In the genomic region with DNA sequence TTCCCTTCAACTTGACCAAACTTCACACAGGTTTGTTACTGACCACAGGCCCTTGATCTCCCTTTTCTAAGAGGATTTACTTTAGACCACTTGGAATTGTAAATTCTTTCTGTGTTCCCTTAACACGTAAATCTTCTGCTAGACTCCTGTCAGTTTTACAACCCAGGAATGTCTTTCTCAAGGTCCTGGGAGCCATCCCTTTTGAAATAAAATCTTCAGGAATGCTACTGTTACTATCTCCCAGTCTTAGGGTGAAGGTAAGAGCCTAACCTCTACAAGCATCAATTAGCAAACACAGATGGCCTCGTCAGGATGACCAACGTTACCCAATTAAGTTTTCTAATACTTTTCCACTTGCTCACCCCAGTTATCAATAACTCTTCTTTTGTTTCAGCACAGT, we compare ENCODE assay signal across 19 cellular contexts.
DNase-seq lines count a peak whose midpoint lies in the region; ATAC-seq and TF ChIP-seq lines count a peak whose summit lies in the region.
"Had no signal": no experiment of that assay in that cellular context is flagged by ENCODE, and none has a peak within 500 bp of the region (broad histone marks: within the 10 kb centered on the region; RNA-seq: fewer than 3 reads in every experiment).

No MANE protein-coding gene starts in this region.

- no peak overlapping the region for H3K14ac ChIP-seq in H9 (ENCODE audit: insufficient read depth, low read length)

- H3K79me1 ChIP-seq in H9 (ENCODE audit: insufficient read depth, low read depth, low read length, poor library complexity, severe bottlenecking): no peaks in the 10 kb centered on the region

- no peak overlapping the region for H4K8ac ChIP-seq in H9 (replicated peaks; ENCODE audit: insufficient read length, low read depth, low read length)

- no peaks in the 10 kb centered on the region for H3K79me2 ChIP-seq in H9 (ENCODE audit: insufficient read depth, low read length)

- no peaks in the 10 kb centered on the region for H4K20me1 ChIP-seq in H9 (ENCODE audit: control insufficient read depth, insufficient read depth, insufficient read length)

- H4K5ac ChIP-seq in H9 (ENCODE audit: insufficient read length, low read depth, low read length): no peak overlapping the region

- no peak overlapping the region for H2AFZ ChIP-seq in H9 (ENCODE audit: low read length)

- no peaks in the 10 kb centered on the region for H3K9me3 ChIP-seq in H9 (ENCODE audit: control insufficient read depth, low read depth, low read length)
- H3K9me3 ChIP-seq: BE2C, HAP-1 had no signal

- no peak overlapping the region for H2BK120ac ChIP-seq in H9 (ENCODE audit: low read depth, low read length, poor library complexity, severe bottlenecking)

- ATAC-seq in GM21423 (IDR thresholded peaks at IDR 0.05; ENCODE audit: unreplicated experiment) (no peak), HG02981 (IDR thresholded peaks at IDR 0.05; ENCODE audit: unreplicated experiment) (no peak), GM19455 (IDR thresholded peaks at IDR 0.05; ENCODE audit: unreplicated experiment) (no peak)

- no peak overlapping the region for H2BK15ac ChIP-seq in H9 (ENCODE audit: low read depth, low read length)

- no peak overlapping the region for H3K4me2 ChIP-seq in H9 (ENCODE audit: insufficient read depth, insufficient read length, low read length)

- no peaks in the 10 kb centered on the region for H3K36me3 Mint-ChIP-seq in H9 (ENCODE audit: insufficient read depth in 1 of 3, low read depth in 3 of 3)
- no peaks in the 10 kb centered on the region for H3K36me3 Mint-ChIP-seq in nephron (ENCODE audit: low read depth)
- H3K36me3 Mint-ChIP-seq: CD4-positive, CD25-positive, alpha-beta regulatory T cell; CD8-positive, alpha-beta memory T cell had no signal

- H3K56ac ChIP-seq in H9 (ENCODE audit: insufficient read length, low read depth, low read length): no peak overlapping the region

- no peak overlapping the region for H2BK20ac ChIP-seq in H9 (ENCODE audit: low read depth, low read length, poor library complexity, severe bottlenecking)

- no peak overlapping the region for H3T11ph ChIP-seq in H9 (ENCODE audit: low read length)

- H3K18ac ChIP-seq in H9 (ENCODE audit: insufficient read length, low read depth, low read length): no peak overlapping the region

- H3K9me3 Mint-ChIP-seq in H9 (no peaks in the 10 kb centered on the region), nephron (no peaks in the 10 kb centered on the region)

- no peak overlapping the region for H3K4me3 Mint-ChIP-seq in H9
- H3K4me3 Mint-ChIP-seq in nephron: no peak overlapping the region
- H3K4me3 Mint-ChIP-seq: CD4-positive, CD25-positive, alpha-beta regulatory T cell; CD8-positive, alpha-beta memory T cell had no signal

- no peak overlapping the region for H2BK12ac ChIP-seq in H9 (ENCODE audit: insufficient read length, low read depth, low read length)

- peak overlapping the region in 2 of 3 experiments; percentile 6 to 14; a peak in 1 of 7 replicates for H3K27ac Mint-ChIP-seq in H9
- peak overlapping the region in 2 of 3 experiments; percentile 3 to 31 for H3K27ac Mint-ChIP-seq in nephron
- H3K27ac Mint-ChIP-seq: CD4-positive, CD25-positive, alpha-beta regulatory T cell; CD8-positive, alpha-beta memory T cell had no signal

- H2BK5ac ChIP-seq in H9 (ENCODE audit: insufficient read length, low read length): no peak overlapping the region

- H3K27me3 ChIP-seq in H9 (ENCODE audit: insufficient read depth, low read length): no peaks in the 10 kb centered on the region
- H3K27me3 ChIP-seq: BE2C had no signal

- H3K9ac ChIP-seq in H9 (ENCODE audit: extremely low read depth, insufficient read length, low read length): no peak overlapping the region

- no peak overlapping the region for H2AK5ac ChIP-seq in H9 (ENCODE audit: insufficient read length, low read length)

- H4K91ac ChIP-seq in H9 (ENCODE audit: insufficient read length, low read depth, low read length): no peak overlapping the region

- H3K4ac ChIP-seq in H9 (ENCODE audit: low read depth, low read length): no peak overlapping the region

- H3K4me1 Mint-ChIP-seq in H9: peaks cover 13 to 19% of the 10 kb centered on the region in 2 experiments
- H3K4me1 Mint-ChIP-seq in nephron: peaks cover 27% of the 10 kb centered on the region
- H3K4me1 Mint-ChIP-seq: CD4-positive, CD25-positive, alpha-beta regulatory T cell; CD8-positive, alpha-beta memory T cell had no signal

- H3K27me3 Mint-ChIP-seq in H9 (ENCODE audit: low read depth) (no peaks in the 10 kb centered on the region), nephron (ENCODE audit: low read depth) (no peaks in the 10 kb centered on the region)
- H3K27me3 Mint-ChIP-seq: CD4-positive, CD25-positive, alpha-beta regulatory T cell; CD8-positive, alpha-beta memory T cell had no signal

- DNase-seq in H9 (no peak), islet precursor cell (peak; percentile 70), NCI-H226 (no peak)
- DNase-seq: ACHN; BE2C; C1 segment of cervical spinal cord; CD4-positive, CD25-positive, alpha-beta regulatory T cell; CD8-positive, alpha-beta memory T cell; COR-L47; DMS153; DMS79; GF-D8; GOT3; KG1 had no signal

- H3K4me1 ChIP-seq in H9 (ENCODE audit: insufficient read depth, low read length): no peaks in the 10 kb centered on the region
- H3K4me1 ChIP-seq: BE2C had no signal

- H3K27ac ChIP-seq in H9 (ENCODE audit: insufficient read length, low read depth, low read length): no peak overlapping the region

- TF ChIP-seq CTCF in H9 (conservative IDR thresholded peaks at IDR 0.05) (no peak), nephron (IDR thresholded peaks at IDR 0.05; ENCODE audit: unreplicated experiment in 3 of 3) (no peak)

- no peak overlapping the region for H3K23ac ChIP-seq in H9 (ENCODE audit: insufficient read length, low read depth, low read length)

- H3K23me2 ChIP-seq in H9 (ENCODE audit: insufficient read length, low read depth, low read length, poor library complexity, severe bottlenecking): no peaks in the 10 kb centered on the region

- no CpG with 5 or more reads among the region's 3 CpGs for WGBS in H9 (ENCODE audit: extremely low coverage, insufficient read length, low lambda C conversion rate)
